7 cellular contexts compared by ENCODE assay signal in the genomic region with DNA sequence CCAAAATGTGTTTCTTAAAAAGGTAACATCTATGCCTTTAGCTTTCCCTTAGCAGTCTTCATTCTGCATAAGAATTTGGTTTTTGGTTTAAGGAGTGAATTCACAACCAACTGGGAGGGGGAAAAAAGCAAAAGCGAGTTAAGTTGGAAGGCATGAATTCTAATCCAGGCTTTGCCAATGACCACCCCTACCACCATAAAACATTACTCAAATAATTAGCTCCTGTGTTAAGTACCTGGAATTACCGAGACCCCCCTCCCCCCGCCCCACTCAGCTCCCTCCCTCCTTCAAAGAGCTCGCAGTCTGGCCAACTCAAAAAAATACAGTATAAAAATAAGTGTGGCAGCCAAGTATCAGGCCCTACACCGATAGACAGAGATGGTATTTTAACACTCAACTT. TPM values are rescaled to one million over a fixed set of nuclear protein-coding genes. Genes with fewer than 3 reads are reported as not detected.
DNase-seq lines count a peak whose midpoint lies in the region; ATAC-seq and TF ChIP-seq lines count a peak whose summit lies in the region.

No MANE protein-coding gene starts in this region.

- H3K27ac ChIP-seq in right cardiac atrium (ENCODE audit: low read length) (peak overlapping the region; percentile 34), smooth muscle cell (ENCODE audit: low read depth) (peak overlapping the region; percentile 87)

- H3K9me3 ChIP-seq in right cardiac atrium (ENCODE audit: control insufficient read depth, low read length), result no peaks in the 10 kb centered on the region
- H3K9me3 ChIP-seq in smooth muscle cell (replicated peaks; ENCODE audit: low read depth), result no peaks in the 10 kb centered on the region

- DNase-seq in HFF-Myc (ENCODE audit: extremely low read depth, low read depth), result no peak
- DNase-seq in right cardiac atrium, result no peak
- DNase-seq in smooth muscle cell (lab: John Stamatoyannopoulos, UW; ENCODE audit: unreplicated experiment), result no peak
- DNase-seq in UCSD-AML1 (lab: John Stamatoyannopoulos, UW; ENCODE audit: unreplicated experiment), result no peak
- no peak for DNase-seq in T1000 (lab: John Stamatoyannopoulos, UW)

- peaks cover 91% of the 10 kb centered on the region for H3K79me2 ChIP-seq in smooth muscle cell (ENCODE audit: low read depth)

- peaks cover 74% of the 10 kb centered on the region for H4K20me1 ChIP-seq in smooth muscle cell (ENCODE audit: low read depth)

- peak overlapping the region; percentile 92 for H3K9ac ChIP-seq in smooth muscle cell (ENCODE audit: low read depth)

- H3K4me1 ChIP-seq in right cardiac atrium (ENCODE audit: control insufficient read depth, insufficient read depth, low read length) (peaks cover 5% of the 10 kb centered on the region), smooth muscle cell (ENCODE audit: low read depth) (peaks cover 15% of the 10 kb centered on the region)

- intact Hi-C loops in right cardiac atrium (cut with DNase I), result loop anchor here in 1 of 4 donors (5.0 kb wide), 1 partner anchor 209 kb away; no protein-coding TSS in a partner anchor

- peaks cover 7% of the 10 kb centered on the region for H3K36me3 ChIP-seq in smooth muscle cell (ENCODE audit: low read depth)

- H3K4me3 ChIP-seq in HFF-Myc (replicated peaks; ENCODE audit: low read depth, low read length) (peak overlapping the region; percentile 69), WI38 (ENCODE audit: low read depth, low read length) (peak overlapping the region; percentile 91), right cardiac atrium (ENCODE audit: low read length) (peak overlapping the region; percentile 72), smooth muscle cell (peak overlapping the region; percentile 96)

- peak overlapping the region; percentile 85 for H3K4me2 ChIP-seq in smooth muscle cell

- H3F3A ChIP-seq in smooth muscle cell (ENCODE audit: low read depth), result no peaks in the 10 kb centered on the region

- ATAC-seq in right cardiac atrium (no peak), GM18502 (IDR thresholded peaks at IDR 0.05; ENCODE audit: poor library complexity, unreplicated experiment) (no peak)

- H2AFZ ChIP-seq in smooth muscle cell (ENCODE audit: low read depth), result peak overlapping the region; percentile 84

- TF ChIP-seq CTCF in HFF-Myc (IDR thresholded peaks at IDR 0.05; ENCODE audit: low read depth, low read length, missing control alignments) (no peak), WI38 (IDR thresholded peaks at IDR 0.05; ENCODE audit: low read depth, low read length) (no peak), smooth muscle cell (IDR thresholded peaks at IDR 0.05; ENCODE audit: borderline replicate concordance, insufficient read depth, poor library complexity, severe bottlenecking) (no peak)

- H3K27me3 ChIP-seq in right cardiac atrium (ENCODE audit: control insufficient read depth, insufficient read depth), result no peaks in the 10 kb centered on the region
- no peaks in the 10 kb centered on the region for H3K27me3 ChIP-seq in smooth muscle cell (ENCODE audit: low read depth)

- 0% methylated on average over 5 of the region's 5 CpGs for WGBS in right cardiac atrium
- WGBS in smooth muscle cell (ENCODE audit: low lambda C conversion rate), result 0% methylated on average over 5 of the region's 5 CpGs

RNA-seq across cellular contexts. Expression of a gene that starts 0.5 kb away (rescaled TPM):
- 10 to 100 TPM; 25.3 to 31.6 (median 28.8) TPM for total RNA-seq in right cardiac atrium
- polyA plus RNA-seq in right cardiac atrium, result 22.9 TPM
- total RNA-seq in smooth muscle cell, result 58.6 and 106 TPM in 2 replicates
- 128 and 139 TPM in 2 replicates for polyA plus RNA-seq in smooth muscle cell

RNA-seq across cellular contexts. Expression of a gene that starts 0.9 kb away (rescaled TPM):
- total RNA-seq in right cardiac atrium (10 to 100 TPM; 70.9 to 82.2 (median 77.6) TPM), smooth muscle cell (130 and 224 TPM in 2 replicates)
- polyA plus RNA-seq in right cardiac atrium (73.0 TPM), smooth muscle cell (180 and 191 TPM in 2 replicates)

RNA-seq across cellular contexts. Expression of a gene that starts 24.4 kb away (rescaled TPM):
- 10 to 100 TPM; 12.2 to 29.0 (median 15.8) TPM for total RNA-seq in right cardiac atrium
- polyA plus RNA-seq in right cardiac atrium, result 25.6 TPM
- total RNA-seq in smooth muscle cell, result 26.3 and 60.8 TPM in 2 replicates
- polyA plus RNA-seq in smooth muscle cell, result 27.2 and 48.4 TPM in 2 replicates
